In the genomic region with DNA sequence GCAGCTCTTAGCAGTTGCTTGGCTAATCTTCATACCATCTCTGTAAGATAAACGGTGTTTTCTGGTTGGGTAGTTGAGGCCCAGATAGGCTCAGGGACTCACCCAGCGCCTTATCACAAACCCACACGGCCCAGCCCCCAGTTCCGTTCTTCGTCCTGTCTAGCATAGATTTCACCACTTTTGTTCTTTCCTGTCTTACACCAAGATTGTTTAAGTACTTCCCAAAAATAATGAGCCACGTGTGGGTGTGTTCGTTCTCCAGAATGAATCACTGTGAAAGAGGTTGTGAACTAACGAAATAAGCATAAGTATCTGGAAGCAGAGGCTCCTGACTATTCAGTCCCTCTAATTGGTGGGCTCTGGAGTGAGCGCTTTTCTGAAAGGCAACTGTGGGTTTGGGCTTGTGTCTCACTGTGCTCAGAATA, we compare ENCODE assay signal across 1 cellular context.
A peak's percentile ranks its signal among the peaks of the same experiment; 100 is the strongest.
TF ChIP-seq lines count a peak whose summit lies in the region.

No MANE protein-coding gene starts in this region.

TF ChIP-seq in K562, 482 proteins besides CTCF, POLR2A, EP300 and RAD21 (continued from another document and continues in another):
- TF ChIP-seq, protein P1, sequence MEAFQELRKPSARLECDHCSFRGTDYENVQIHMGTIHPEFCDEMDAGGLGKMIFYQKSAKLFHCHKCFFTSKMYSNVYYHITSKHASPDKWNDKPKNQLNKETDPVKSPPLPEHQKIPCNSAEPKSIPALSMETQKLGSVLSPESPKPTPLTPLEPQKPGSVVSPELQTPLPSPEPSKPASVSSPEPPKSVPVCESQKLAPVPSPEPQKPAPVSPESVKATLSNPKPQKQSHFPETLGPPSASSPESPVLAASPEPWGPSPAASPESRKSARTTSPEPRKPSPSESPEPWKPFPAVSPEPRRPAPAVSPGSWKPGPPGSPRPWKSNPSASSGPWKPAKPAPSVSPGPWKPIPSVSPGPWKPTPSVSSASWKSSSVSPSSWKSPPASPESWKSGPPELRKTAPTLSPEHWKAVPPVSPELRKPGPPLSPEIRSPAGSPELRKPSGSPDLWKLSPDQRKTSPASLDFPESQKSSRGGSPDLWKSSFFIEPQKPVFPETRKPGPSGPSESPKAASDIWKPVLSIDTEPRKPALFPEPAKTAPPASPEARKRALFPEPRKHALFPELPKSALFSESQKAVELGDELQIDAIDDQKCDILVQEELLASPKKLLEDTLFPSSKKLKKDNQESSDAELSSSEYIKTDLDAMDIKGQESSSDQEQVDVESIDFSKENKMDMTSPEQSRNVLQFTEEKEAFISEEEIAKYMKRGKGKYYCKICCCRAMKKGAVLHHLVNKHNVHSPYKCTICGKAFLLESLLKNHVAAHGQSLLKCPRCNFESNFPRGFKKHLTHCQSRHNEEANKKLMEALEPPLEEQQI (IDR thresholded peaks at IDR 0.05), result peak; percentile 61; the same call in 1 of the 2 replicates
- TF ChIP-seq ADNP (tag; IDR thresholded peaks at IDR 0.05), result peak; percentile 75; the same call in 1 of the 2 replicates
- no peak for TF ChIP-seq ZBED1 (IDR thresholded peaks at IDR 0.05)
- TF ChIP-seq, protein P2, sequence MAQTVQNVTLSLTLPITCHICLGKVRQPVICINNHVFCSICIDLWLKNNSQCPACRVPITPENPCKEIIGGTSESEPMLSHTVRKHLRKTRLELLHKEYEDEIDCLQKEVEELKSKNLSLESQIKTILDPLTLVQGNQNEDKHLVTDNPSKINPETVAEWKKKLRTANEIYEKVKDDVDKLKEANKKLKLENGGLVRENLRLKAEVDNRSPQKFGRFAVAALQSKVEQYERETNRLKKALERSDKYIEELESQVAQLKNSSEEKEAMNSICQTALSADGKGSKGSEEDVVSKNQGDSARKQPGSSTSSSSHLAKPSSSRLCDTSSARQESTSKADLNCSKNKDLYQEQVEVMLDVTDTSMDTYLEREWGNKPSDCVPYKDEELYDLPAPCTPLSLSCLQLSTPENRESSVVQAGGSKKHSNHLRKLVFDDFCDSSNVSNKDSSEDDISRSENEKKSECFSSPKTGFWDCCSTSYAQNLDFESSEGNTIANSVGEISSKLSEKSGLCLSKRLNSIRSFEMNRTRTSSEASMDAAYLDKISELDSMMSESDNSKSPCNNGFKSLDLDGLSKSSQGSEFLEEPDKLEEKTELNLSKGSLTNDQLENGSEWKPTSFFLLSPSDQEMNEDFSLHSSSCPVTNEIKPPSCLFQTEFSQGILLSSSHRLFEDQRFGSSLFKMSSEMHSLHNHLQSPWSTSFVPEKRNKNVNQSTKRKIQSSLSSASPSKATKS (CRISPR knock-in tag; IDR thresholded peaks at IDR 0.05), result no peak
- no peak for TF ChIP-seq ZBTB1 (CRISPR knock-in tag; IDR thresholded peaks at IDR 0.05; ENCODE audit: borderline replicate concordance, low read depth)
- TF ChIP-seq KHSRP (IDR thresholded peaks at IDR 0.05), result peak; percentile 31; the same call in 1 of the 2 replicates
- TF ChIP-seq EWSR1 (IDR thresholded peaks at IDR 0.05; ENCODE audit: borderline replicate concordance, low read depth, partially characterized antibody), result no peak
- peak; percentile 98 for TF ChIP-seq SMARCE1 (IDR thresholded peaks at IDR 0.05)
- TF ChIP-seq CREM (IDR thresholded peaks at IDR 0.05; ENCODE audit: low read depth), result peak; percentile 76
- TF ChIP-seq ZNF695 (CRISPR knock-in tag; IDR thresholded peaks at IDR 0.05), result no peak
- peak; percentile 95 for TF ChIP-seq RNF2 (IDR thresholded peaks at IDR 0.05)
- TF ChIP-seq EGR1 (conservative IDR thresholded peaks at IDR 0.05), result peak; percentile 81
- TF ChIP-seq CXXC5 (CRISPR knock-in tag; IDR thresholded peaks at IDR 0.05), result peak; percentile 95
- TF ChIP-seq ZNF253 (CRISPR knock-in tag; conservative IDR thresholded peaks at IDR 0.05), result no peak
- TF ChIP-seq, protein P3, sequence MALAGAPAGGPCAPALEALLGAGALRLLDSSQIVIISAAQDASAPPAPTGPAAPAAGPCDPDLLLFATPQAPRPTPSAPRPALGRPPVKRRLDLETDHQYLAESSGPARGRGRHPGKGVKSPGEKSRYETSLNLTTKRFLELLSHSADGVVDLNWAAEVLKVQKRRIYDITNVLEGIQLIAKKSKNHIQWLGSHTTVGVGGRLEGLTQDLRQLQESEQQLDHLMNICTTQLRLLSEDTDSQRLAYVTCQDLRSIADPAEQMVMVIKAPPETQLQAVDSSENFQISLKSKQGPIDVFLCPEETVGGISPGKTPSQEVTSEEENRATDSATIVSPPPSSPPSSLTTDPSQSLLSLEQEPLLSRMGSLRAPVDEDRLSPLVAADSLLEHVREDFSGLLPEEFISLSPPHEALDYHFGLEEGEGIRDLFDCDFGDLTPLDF (CRISPR knock-in tag; IDR thresholded peaks at IDR 0.05), result no peak
- no peak for TF ChIP-seq TAF15 (IDR thresholded peaks at IDR 0.05; ENCODE audit: low read depth, low read length)
- peak; percentile 82 for TF ChIP-seq DMBX1 (CRISPR knock-in tag; IDR thresholded peaks at IDR 0.05; ENCODE audit: borderline replicate concordance)
- TF ChIP-seq, protein P4, sequence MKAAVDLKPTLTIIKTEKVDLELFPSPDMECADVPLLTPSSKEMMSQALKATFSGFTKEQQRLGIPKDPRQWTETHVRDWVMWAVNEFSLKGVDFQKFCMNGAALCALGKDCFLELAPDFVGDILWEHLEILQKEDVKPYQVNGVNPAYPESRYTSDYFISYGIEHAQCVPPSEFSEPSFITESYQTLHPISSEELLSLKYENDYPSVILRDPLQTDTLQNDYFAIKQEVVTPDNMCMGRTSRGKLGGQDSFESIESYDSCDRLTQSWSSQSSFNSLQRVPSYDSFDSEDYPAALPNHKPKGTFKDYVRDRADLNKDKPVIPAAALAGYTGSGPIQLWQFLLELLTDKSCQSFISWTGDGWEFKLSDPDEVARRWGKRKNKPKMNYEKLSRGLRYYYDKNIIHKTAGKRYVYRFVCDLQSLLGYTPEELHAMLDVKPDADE (conservative IDR thresholded peaks at IDR 0.05; ENCODE audit: control insufficient read depth, low read depth, low read length), result no peak
- TF ChIP-seq, protein P5, sequence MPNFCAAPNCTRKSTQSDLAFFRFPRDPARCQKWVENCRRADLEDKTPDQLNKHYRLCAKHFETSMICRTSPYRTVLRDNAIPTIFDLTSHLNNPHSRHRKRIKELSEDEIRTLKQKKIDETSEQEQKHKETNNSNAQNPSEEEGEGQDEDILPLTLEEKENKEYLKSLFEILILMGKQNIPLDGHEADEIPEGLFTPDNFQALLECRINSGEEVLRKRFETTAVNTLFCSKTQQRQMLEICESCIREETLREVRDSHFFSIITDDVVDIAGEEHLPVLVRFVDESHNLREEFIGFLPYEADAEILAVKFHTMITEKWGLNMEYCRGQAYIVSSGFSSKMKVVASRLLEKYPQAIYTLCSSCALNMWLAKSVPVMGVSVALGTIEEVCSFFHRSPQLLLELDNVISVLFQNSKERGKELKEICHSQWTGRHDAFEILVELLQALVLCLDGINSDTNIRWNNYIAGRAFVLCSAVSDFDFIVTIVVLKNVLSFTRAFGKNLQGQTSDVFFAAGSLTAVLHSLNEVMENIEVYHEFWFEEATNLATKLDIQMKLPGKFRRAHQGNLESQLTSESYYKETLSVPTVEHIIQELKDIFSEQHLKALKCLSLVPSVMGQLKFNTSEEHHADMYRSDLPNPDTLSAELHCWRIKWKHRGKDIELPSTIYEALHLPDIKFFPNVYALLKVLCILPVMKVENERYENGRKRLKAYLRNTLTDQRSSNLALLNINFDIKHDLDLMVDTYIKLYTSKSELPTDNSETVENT (CRISPR knock-in tag; IDR thresholded peaks at IDR 0.05), result no peak
- no peak for TF ChIP-seq KAT7 (CRISPR knock-in tag; IDR thresholded peaks at IDR 0.05; ENCODE audit: borderline replicate concordance)
- peak; percentile 86 for TF ChIP-seq CC2D1A (IDR thresholded peaks at IDR 0.05)
- no peak for TF ChIP-seq CHD2 (IDR thresholded peaks at IDR 0.05; ENCODE audit: low read depth, low read length)
- peak; percentile 9; the same call in 1 of the 2 replicates for TF ChIP-seq ZNF311 (CRISPR knock-in tag; IDR thresholded peaks at IDR 0.05)
- peak; percentile 86 for TF ChIP-seq ZNF175 (CRISPR knock-in tag; IDR thresholded peaks at IDR 0.05; ENCODE audit: low read depth)
- no peak for TF ChIP-seq FOXA1 (IDR thresholded peaks at IDR 0.05; ENCODE audit: borderline replicate concordance)
- TF ChIP-seq JUN (IDR thresholded peaks at IDR 0.05; ENCODE audit: borderline replicate concordance, low read depth, low read length), result peak; percentile 68
- TF ChIP-seq JUN (CRISPR knock-in tag; IDR thresholded peaks at IDR 0.05; ENCODE audit: borderline replicate concordance), result no peak
- no peak for TF ChIP-seq MCM5 (IDR thresholded peaks at IDR 0.05; ENCODE audit: low read depth)
- peak; percentile 50; the same call in 1 of the 2 replicates for TF ChIP-seq CEBPB (tag; IDR thresholded peaks at IDR 0.05)
- peak; percentile 95 for TF ChIP-seq TAL1 (IDR thresholded peaks at IDR 0.05)
- peak in 1 of 2 experiments; percentile 95; a peak in 2 of 4 replicates for TF ChIP-seq HDAC1 (IDR thresholded peaks at IDR 0.05)
- TF ChIP-seq ZNF644 (tag; IDR thresholded peaks at IDR 0.05; ENCODE audit: low read depth), result peak; percentile 79; the same call in 1 of the 2 replicates
- TF ChIP-seq ZNF79 (CRISPR knock-in tag; IDR thresholded peaks at IDR 0.05; ENCODE audit: low read depth), result no peak
- no peak for TF ChIP-seq PRPF4 (IDR thresholded peaks at IDR 0.05; ENCODE audit: insufficient read depth, low read depth, low read length, poor library complexity, severe bottlenecking)
- TF ChIP-seq CSDE1 (IDR thresholded peaks at IDR 0.05), result 0 out of 4 replicates have a peak, but pooled peaks of 1 of the 2 experiments have one; percentile 9
- TF ChIP-seq HEY1 (CRISPR knock-in tag; IDR thresholded peaks at IDR 0.05; ENCODE audit: borderline replicate concordance), result no peak
- no peak for TF ChIP-seq RFX7 (CRISPR knock-in tag; IDR thresholded peaks at IDR 0.05)
- peak; percentile 73; the same call in 1 of the 2 replicates for TF ChIP-seq ZNF197 (CRISPR knock-in tag; IDR thresholded peaks at IDR 0.05; ENCODE audit: low read depth)
- TF ChIP-seq NR4A1 (CRISPR knock-in tag; IDR thresholded peaks at IDR 0.05), result no peak
- TF ChIP-seq NR4A1 (tag; IDR thresholded peaks at IDR 0.05), result no peak
- TF ChIP-seq BRD4 (IDR thresholded peaks at IDR 0.05), result no peak
- TF ChIP-seq ZNF785 (CRISPR knock-in tag; IDR thresholded peaks at IDR 0.05), result no peak
- TF ChIP-seq HNRNPH1 (optimal IDR thresholded peaks at IDR 0.05; ENCODE audit: low read depth, low read length), result no peak
- TF ChIP-seq TEAD1 (CRISPR knock-in tag; IDR thresholded peaks at IDR 0.05), result peak in 1 of 2 experiments; percentile 72; a peak in 2 of 4 replicates
- peak; percentile 78 for TF ChIP-seq PHB2 (IDR thresholded peaks at IDR 0.05; ENCODE audit: low read depth)
- TF ChIP-seq SMAD3 (CRISPR knock-in tag; conservative IDR thresholded peaks at IDR 0.05), result peak; percentile 69; the same call in 1 of the 2 replicates
- TF ChIP-seq, protein P6, sequence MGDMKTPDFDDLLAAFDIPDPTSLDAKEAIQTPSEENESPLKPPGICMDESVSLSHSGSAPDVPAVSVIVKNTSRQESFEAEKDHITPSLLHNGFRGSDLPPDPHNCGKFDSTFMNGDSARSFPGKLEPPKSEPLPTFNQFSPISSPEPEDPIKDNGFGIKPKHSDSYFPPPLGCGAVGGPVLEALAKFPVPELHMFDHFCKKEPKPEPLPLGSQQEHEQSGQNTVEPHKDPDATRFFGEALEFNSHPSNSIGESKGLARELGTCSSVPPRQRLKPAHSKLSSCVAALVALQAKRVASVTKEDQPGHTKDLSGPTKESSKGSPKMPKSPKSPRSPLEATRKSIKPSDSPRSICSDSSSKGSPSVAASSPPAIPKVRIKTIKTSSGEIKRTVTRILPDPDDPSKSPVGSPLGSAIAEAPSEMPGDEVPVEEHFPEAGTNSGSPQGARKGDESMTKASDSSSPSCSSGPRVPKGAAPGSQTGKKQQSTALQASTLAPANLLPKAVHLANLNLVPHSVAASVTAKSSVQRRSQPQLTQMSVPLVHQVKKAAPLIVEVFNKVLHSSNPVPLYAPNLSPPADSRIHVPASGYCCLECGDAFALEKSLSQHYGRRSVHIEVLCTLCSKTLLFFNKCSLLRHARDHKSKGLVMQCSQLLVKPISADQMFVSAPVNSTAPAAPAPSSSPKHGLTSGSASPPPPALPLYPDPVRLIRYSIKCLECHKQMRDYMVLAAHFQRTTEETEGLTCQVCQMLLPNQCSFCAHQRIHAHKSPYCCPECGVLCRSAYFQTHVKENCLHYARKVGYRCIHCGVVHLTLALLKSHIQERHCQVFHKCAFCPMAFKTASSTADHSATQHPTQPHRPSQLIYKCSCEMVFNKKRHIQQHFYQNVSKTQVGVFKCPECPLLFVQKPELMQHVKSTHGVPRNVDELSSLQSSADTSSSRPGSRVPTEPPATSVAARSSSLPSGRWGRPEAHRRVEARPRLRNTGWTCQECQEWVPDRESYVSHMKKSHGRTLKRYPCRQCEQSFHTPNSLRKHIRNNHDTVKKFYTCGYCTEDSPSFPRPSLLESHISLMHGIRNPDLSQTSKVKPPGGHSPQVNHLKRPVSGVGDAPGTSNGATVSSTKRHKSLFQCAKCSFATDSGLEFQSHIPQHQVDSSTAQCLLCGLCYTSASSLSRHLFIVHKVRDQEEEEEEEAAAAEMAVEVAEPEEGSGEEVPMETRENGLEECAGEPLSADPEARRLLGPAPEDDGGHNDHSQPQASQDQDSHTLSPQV (IDR thresholded peaks at IDR 0.05), result 0 out of 2 replicates have a peak, but pooled peaks have one; percentile 29
- no peak for TF ChIP-seq PTTG1 (tag; IDR thresholded peaks at IDR 0.05; ENCODE audit: low read depth)
- peak; percentile 50; the same call in 1 of the 2 replicates for TF ChIP-seq TOE1 (IDR thresholded peaks at IDR 0.05; ENCODE audit: borderline replicate concordance)
- no peak for TF ChIP-seq TOE1 (CRISPR knock-in tag; IDR thresholded peaks at IDR 0.05; ENCODE audit: borderline replicate concordance, low read depth)
- TF ChIP-seq, protein P7, sequence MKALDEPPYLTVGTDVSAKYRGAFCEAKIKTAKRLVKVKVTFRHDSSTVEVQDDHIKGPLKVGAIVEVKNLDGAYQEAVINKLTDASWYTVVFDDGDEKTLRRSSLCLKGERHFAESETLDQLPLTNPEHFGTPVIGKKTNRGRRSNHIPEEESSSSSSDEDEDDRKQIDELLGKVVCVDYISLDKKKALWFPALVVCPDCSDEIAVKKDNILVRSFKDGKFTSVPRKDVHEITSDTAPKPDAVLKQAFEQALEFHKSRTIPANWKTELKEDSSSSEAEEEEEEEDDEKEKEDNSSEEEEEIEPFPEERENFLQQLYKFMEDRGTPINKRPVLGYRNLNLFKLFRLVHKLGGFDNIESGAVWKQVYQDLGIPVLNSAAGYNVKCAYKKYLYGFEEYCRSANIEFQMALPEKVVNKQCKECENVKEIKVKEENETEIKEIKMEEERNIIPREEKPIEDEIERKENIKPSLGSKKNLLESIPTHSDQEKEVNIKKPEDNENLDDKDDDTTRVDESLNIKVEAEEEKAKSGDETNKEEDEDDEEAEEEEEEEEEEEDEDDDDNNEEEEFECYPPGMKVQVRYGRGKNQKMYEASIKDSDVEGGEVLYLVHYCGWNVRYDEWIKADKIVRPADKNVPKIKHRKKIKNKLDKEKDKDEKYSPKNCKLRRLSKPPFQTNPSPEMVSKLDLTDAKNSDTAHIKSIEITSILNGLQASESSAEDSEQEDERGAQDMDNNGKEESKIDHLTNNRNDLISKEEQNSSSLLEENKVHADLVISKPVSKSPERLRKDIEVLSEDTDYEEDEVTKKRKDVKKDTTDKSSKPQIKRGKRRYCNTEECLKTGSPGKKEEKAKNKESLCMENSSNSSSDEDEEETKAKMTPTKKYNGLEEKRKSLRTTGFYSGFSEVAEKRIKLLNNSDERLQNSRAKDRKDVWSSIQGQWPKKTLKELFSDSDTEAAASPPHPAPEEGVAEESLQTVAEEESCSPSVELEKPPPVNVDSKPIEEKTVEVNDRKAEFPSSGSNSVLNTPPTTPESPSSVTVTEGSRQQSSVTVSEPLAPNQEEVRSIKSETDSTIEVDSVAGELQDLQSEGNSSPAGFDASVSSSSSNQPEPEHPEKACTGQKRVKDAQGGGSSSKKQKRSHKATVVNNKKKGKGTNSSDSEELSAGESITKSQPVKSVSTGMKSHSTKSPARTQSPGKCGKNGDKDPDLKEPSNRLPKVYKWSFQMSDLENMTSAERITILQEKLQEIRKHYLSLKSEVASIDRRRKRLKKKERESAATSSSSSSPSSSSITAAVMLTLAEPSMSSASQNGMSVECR (CRISPR knock-in tag; IDR thresholded peaks at IDR 0.05), result no peak
